In genomic region chr10:37976091-37976879, GRCh38 we compare ENCODE assay signal across 1 cellular context.
TF ChIP-seq lines count a peak whose summit lies in the region.

Gene ZNF25 (minus strand): TSS chr10:37976647. CDS start chr10:37971722, 4,925 bp downstream.

TF ChIP-seq in H1, 55 proteins besides CTCF, POLR2A, EP300 and RAD21:
- TF ChIP-seq, protein P1, sequence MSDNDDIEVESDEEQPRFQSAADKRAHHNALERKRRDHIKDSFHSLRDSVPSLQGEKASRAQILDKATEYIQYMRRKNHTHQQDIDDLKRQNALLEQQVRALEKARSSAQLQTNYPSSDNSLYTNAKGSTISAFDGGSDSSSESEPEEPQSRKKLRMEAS (IDR thresholded peaks at IDR 0.05): no peak
- TF ChIP-seq SAP30 (IDR thresholded peaks at IDR 0.05; ENCODE audit: insufficient read depth, insufficient replicate concordance, low read length) (no peak), CHD2 (IDR thresholded peaks at IDR 0.05; ENCODE audit: low read length) (0 out of 2 replicates have a peak, but pooled peaks have one; percentile 28), SP2 (IDR thresholded peaks at IDR 0.05; ENCODE audit: low read length) (no peak), NRF1 (IDR thresholded peaks at IDR 0.05; ENCODE audit: low read depth, low read length) (peak; percentile 62), CHD7 (IDR thresholded peaks at IDR 0.05; ENCODE audit: insufficient replicate concordance, low read length) (no peak), ATF2 (IDR thresholded peaks at IDR 0.05; ENCODE audit: low read length) (peak; percentile 62; the same call in 1 of the 2 replicates), CBX8 (IDR thresholded peaks at IDR 0.05; ENCODE audit: borderline replicate concordance, low read depth, low read length) (no peak), SIN3A (conservative IDR thresholded peaks at IDR 0.05 in 1 of 2, IDR thresholded peaks at IDR 0.05 in 1 of 2; ENCODE audit: low read depth in 1 of 2, low read length in 2 of 2) (0 out of 4 replicates have a peak, but pooled peaks of 1 of the 2 experiments have one; percentile 46), POU5F1 (IDR thresholded peaks at IDR 0.05; ENCODE audit: low read depth, low read length) (no peak), SP4 (IDR thresholded peaks at IDR 0.05; ENCODE audit: low read length) (no peak), RNF2 (IDR thresholded peaks at IDR 0.05; ENCODE audit: borderline replicate concordance, low read depth, low read length, missing control alignments, poor library complexity, severe bottlenecking) (no peak), BRCA1 (IDR thresholded peaks at IDR 0.05; ENCODE audit: low read depth, low read length) (no peak), PHF8 (conservative IDR thresholded peaks at IDR 0.05; ENCODE audit: low read depth, low read length) (peak; percentile 87), E2F6 (IDR thresholded peaks at IDR 0.05) (no peak), HDAC6 (IDR thresholded peaks at IDR 0.05; ENCODE audit: low read depth, low read length) (no peak), KDM4A (IDR thresholded peaks at IDR 0.05; ENCODE audit: low read depth, low read length, severe bottlenecking) (peak; percentile 75), TEAD4 (IDR thresholded peaks at IDR 0.05; ENCODE audit: low read depth, low read length) (no peak), SIRT6 (IDR thresholded peaks at IDR 0.05; ENCODE audit: low read length) (no peak), GABPA (IDR thresholded peaks at IDR 0.05; ENCODE audit: borderline replicate concordance, insufficient read depth, low read length) (no peak), FOSL1 (IDR thresholded peaks at IDR 0.05; ENCODE audit: insufficient read depth, low read depth, low read length) (no peak), RXRA (IDR thresholded peaks at IDR 0.05; ENCODE audit: insufficient read depth, low read depth, low read length) (no peak), EZH2 (IDR thresholded peaks at IDR 0.05; ENCODE audit: low read depth, low read length, severe bottlenecking) (no peak), SUZ12 (IDR thresholded peaks at IDR 0.05; ENCODE audit: low read length) (no peak), TBP (IDR thresholded peaks at IDR 0.05; ENCODE audit: low read depth, low read length) (0 out of 2 replicates have a peak, but pooled peaks have one; percentile 22), CREB1 (IDR thresholded peaks at IDR 0.05) (peak; percentile 90), TAF1 (IDR thresholded peaks at IDR 0.05; ENCODE audit: low read depth, low read length) (peak; percentile 70; the same call in 1 of the 2 replicates), SIX5 (IDR thresholded peaks at IDR 0.05; ENCODE audit: low read depth, low read length) (peak; percentile 86), TAF7 (optimal IDR thresholded peaks at IDR 0.05; ENCODE audit: borderline replicate concordance, low read depth, low read length) (no peak), BCL11A (IDR thresholded peaks at IDR 0.05; ENCODE audit: low read depth in 2 of 2, low read length in 2 of 2) (no peak), ZNF274 (IDR thresholded peaks at IDR 0.05; ENCODE audit: borderline replicate concordance, extremely low read depth, low read length) (no peak), BACH1 (IDR thresholded peaks at IDR 0.05; ENCODE audit: low read length) (no peak), JUN (IDR thresholded peaks at IDR 0.05; ENCODE audit: low read depth, low read length) (no peak), TCF12 (IDR thresholded peaks at IDR 0.05; ENCODE audit: low read depth, low read length) (peak; percentile 43; the same call in 1 of the 2 replicates), KDM1A (IDR thresholded peaks at IDR 0.05; ENCODE audit: borderline replicate concordance, low read length) (no peak), EGR1 (IDR thresholded peaks at IDR 0.05; ENCODE audit: borderline replicate concordance, low read depth, low read length) (no peak), USF2 (IDR thresholded peaks at IDR 0.05; ENCODE audit: low read length) (no peak), SP1 (IDR thresholded peaks at IDR 0.05; ENCODE audit: low read depth, low read length) (no peak), GTF2F1 (IDR thresholded peaks at IDR 0.05; ENCODE audit: borderline replicate concordance, low read depth, low read length) (no peak), CHD1 (IDR thresholded peaks at IDR 0.05; ENCODE audit: low read depth, low read length) (no peak), SRF (IDR thresholded peaks at IDR 0.05; ENCODE audit: low read depth, low read length) (0 out of 2 replicates have a peak, but pooled peaks have one; percentile 2), JUND (IDR thresholded peaks at IDR 0.05; ENCODE audit: low read length) (peak; percentile 66), CBX5 (IDR thresholded peaks at IDR 0.05; ENCODE audit: low read depth, low read length) (no peak), CTBP2 (IDR thresholded peaks at IDR 0.05; ENCODE audit: borderline replicate concordance, insufficient read depth, insufficient read length, low read length) (no peak), CEBPB (IDR thresholded peaks at IDR 0.05; ENCODE audit: low read depth, low read length) (no peak), HDAC2 (IDR thresholded peaks at IDR 0.05; ENCODE audit: borderline replicate concordance in 1 of 2, low read depth in 2 of 2, low read length in 2 of 2) (no peak), YY1 (IDR thresholded peaks at IDR 0.05; ENCODE audit: low read depth, low read length) (peak; percentile 99), MAFK (IDR thresholded peaks at IDR 0.05; ENCODE audit: low read depth, low read length) (no peak), KDM5A (IDR thresholded peaks at IDR 0.05; ENCODE audit: low read length) (no peak), ASH2L (IDR thresholded peaks at IDR 0.05; ENCODE audit: low read length) (peak; percentile 61), RFX5 (IDR thresholded peaks at IDR 0.05; ENCODE audit: borderline replicate concordance, low read depth, low read length) (no peak), RBBP5 (IDR thresholded peaks at IDR 0.05; ENCODE audit: borderline replicate concordance, low read depth, low read length) (no peak), POLR2AphosphoS5 (IDR thresholded peaks at IDR 0.05; ENCODE audit: low read depth, low read length) (peak; percentile 42; the same call in 1 of the 2 replicates), NANOG (IDR thresholded peaks at IDR 0.05; ENCODE audit: insufficient read depth, low read depth, low read length, poor library complexity, severe bottlenecking) (no peak)
- TF ChIP-seq, protein P2, sequence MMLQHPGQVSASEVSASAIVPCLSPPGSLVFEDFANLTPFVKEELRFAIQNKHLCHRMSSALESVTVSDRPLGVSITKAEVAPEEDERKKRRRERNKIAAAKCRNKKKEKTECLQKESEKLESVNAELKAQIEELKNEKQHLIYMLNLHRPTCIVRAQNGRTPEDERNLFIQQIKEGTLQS (IDR thresholded peaks at IDR 0.05; ENCODE audit: insufficient read depth, low read depth, low read length): peak; percentile 45; the same call in 1 of the 2 replicates
